Comparison of ENCODE assay signal across 8 cellular contexts in the genomic region with DNA sequence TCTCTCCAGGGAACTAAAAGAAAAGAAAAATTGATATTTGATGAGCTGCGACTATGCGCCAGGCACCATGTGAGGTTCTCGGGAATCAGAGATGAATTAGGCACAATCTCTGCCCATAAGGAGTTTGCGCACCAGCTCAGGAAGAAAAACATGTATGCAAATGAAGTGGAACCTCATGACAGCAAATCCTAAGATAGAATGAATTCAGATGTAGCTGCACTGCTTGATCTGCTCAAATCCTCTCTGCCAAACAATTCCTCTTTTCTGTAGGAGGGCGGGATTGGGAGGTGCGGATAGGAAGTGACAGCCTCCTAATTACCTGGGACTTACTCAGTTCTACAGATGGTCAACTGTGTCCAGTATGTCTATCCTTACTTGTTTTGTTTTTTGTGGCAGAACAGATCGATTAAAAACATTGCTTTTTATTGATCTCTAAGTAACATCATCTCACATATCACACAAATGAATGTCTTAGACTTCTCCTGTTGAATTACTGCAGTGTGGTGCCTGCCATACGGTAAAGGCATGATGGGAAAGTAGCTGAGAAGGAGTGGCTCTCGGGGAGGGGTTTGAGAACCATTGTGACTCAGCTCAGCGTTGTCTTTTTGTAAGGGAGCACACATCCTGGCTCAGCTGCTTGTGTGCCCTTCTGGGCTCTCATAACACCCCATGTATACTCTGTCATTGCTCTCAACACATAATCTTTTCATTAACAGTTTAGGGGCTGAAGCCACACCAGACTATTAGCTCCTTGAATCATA. TPM values are rescaled to one million over a fixed set of nuclear protein-coding genes. Genes with fewer than 3 reads are reported as not detected.
DNase-seq lines count a peak whose midpoint lies in the region; ATAC-seq and TF ChIP-seq lines count a peak whose summit lies in the region.

No MANE protein-coding gene starts in this region.

- H3K36me3 Mint-ChIP-seq in activated B cell treated with CpG ODN at 0.5 μM for 24 hours (ENCODE audit: low read depth) (no peaks in the 10 kb centered on the region), progenitor cell of endocrine pancreas (ENCODE audit: insufficient read depth) (no peaks in the 10 kb centered on the region)
- peaks cover 62% of the 10 kb centered on the region for H3K36me3 Mint-ChIP-seq in central memory CD8-positive, alpha-beta T cell (ENCODE audit: insufficient read depth)

- POLR2A ChIA-PET in activated B cell treated with CpG ODN at 0.5 μM for 24 hours (lab: Charles Lee) (interaction anchor here (1.1 to 1.7 kb wide), 2 partner anchors 9 to 47 kb away, joined by 3 to 5 read pairs; no protein-coding TSS in a partner anchor), GM10248 (lab: Yijun Ruan, JAX) (interaction anchor here (0.7 kb wide), 2 partner anchors 202 to 220 kb away, joined by 3 to 5 read pairs; no protein-coding TSS in a partner anchor)

- H3K9me3 Mint-ChIP-seq in activated B cell treated with CpG ODN at 0.5 μM for 24 hours (no peaks in the 10 kb centered on the region), progenitor cell of endocrine pancreas (ENCODE audit: low read depth) (no peaks in the 10 kb centered on the region)
- H3K9me3 Mint-ChIP-seq in central memory CD8-positive, alpha-beta T cell = no peaks in the 10 kb centered on the region

- intact Hi-C loops in activated B cell treated with CpG ODN at 0.5 μM for 24 hours (cut with micrococcal nuclease) = loop anchor here (1.0 kb wide), 1 partner anchor 98 kb away; no protein-coding TSS in a partner anchor

- TF ChIP-seq CTCF in activated B cell treated with CpG ODN at 0.5 μM for 24 hours (IDR thresholded peaks at IDR 0.05) = no peak
- TF ChIP-seq CTCF in progenitor cell of endocrine pancreas (IDR thresholded peaks at IDR 0.05; ENCODE audit: unreplicated experiment) = no peak
- no peak for TF ChIP-seq CTCF in GM10248 (IDR thresholded peaks at IDR 0.05; ENCODE audit: control extremely low read depth, extremely low read depth, low read depth, missing control alignments)

- peak; percentile 45 for DNase-seq in EL
- no peak for DNase-seq in activated B cell treated with CpG ODN at 0.5 μM for 24 hours
- no peak for DNase-seq in central memory CD8-positive, alpha-beta T cell (ENCODE audit: low spot score in 2 of 2)
- DNase-seq in progenitor cell of endocrine pancreas (ENCODE audit: low spot score, unreplicated experiment) = no peak
- DNase-seq in NOMO-1 treated with DMSO at 0.1 percent for 48 hours (lab: John Stamatoyannopoulos, UW; ENCODE audit: unreplicated experiment) = no peak
- DNase-seq in SHP77 (lab: John Stamatoyannopoulos, UW) = no peak
- no peak for DNase-seq in GM10248 (ENCODE audit: extremely low spot score)

- H3K27me3 Mint-ChIP-seq in activated B cell treated with CpG ODN at 0.5 μM for 24 hours (no peaks in the 10 kb centered on the region), progenitor cell of endocrine pancreas (peaks cover 19% of the 10 kb centered on the region)
- H3K27me3 Mint-ChIP-seq in central memory CD8-positive, alpha-beta T cell = no peaks in the 10 kb centered on the region

- H3K27ac Mint-ChIP-seq in activated B cell treated with CpG ODN at 0.5 μM for 24 hours (peak overlapping the region; percentile 80), progenitor cell of endocrine pancreas (peak overlapping the region; percentile 46)
- H3K27ac Mint-ChIP-seq in central memory CD8-positive, alpha-beta T cell (ENCODE audit: low read depth) = peak overlapping the region; percentile 97

- CTCF ChIA-PET in activated B cell treated with CpG ODN at 0.5 μM for 24 hours (lab: Charles Lee) = interaction anchor here (0.6 to 9.5 kb wide), 25 partner anchors 8 to 273 kb away, joined by 3 to 197 read pairs (median 5); no protein-coding TSS in a partner anchor
- CTCF ChIA-PET in GM10248 (lab: Yijun Ruan, JAX) = interaction anchor here (0.7 to 17.7 kb wide), 29 partner anchors 8 to 272 kb away, joined by 3 to 257 read pairs (median 15); a partner anchor contains a TSS

- H3K4me1 Mint-ChIP-seq in activated B cell treated with CpG ODN at 0.5 μM for 24 hours = peaks cover 39% of the 10 kb centered on the region
- peaks cover 72% of the 10 kb centered on the region for H3K4me1 Mint-ChIP-seq in central memory CD8-positive, alpha-beta T cell
- peaks cover 4% of the 10 kb centered on the region for H3K4me1 Mint-ChIP-seq in progenitor cell of endocrine pancreas (ENCODE audit: low read depth)

- peak overlapping the region; percentile 77 for H3K4me3 Mint-ChIP-seq in activated B cell treated with CpG ODN at 0.5 μM for 24 hours
- peak overlapping the region; percentile 65 for H3K4me3 Mint-ChIP-seq in central memory CD8-positive, alpha-beta T cell
- H3K4me3 Mint-ChIP-seq in progenitor cell of endocrine pancreas (ENCODE audit: low read depth) = no peak overlapping the region

- ATAC-seq in activated B cell treated with CpG ODN at 0.5 μM for 24 hours (ENCODE audit: low read depth) (no peak), HG02938 (IDR thresholded peaks at IDR 0.05; ENCODE audit: unreplicated experiment) (no peak)
- ATAC-seq in central memory CD8-positive, alpha-beta T cell (replicated peaks; ENCODE audit: extremely low read depth, poor library complexity, severe bottlenecking) = peak; percentile 29

RNA-seq across cellular contexts. Expression of a gene that starts 14.0 kb away (rescaled TPM):
- total RNA-seq in activated B cell treated with CpG ODN at 0.5 μM for 24 hours = not detected in 2 replicates
- total RNA-seq in progenitor cell of endocrine pancreas = not detected in 2 replicates

RNA-seq across cellular contexts. Expression of a gene that starts 30.3 kb away (rescaled TPM):
- total RNA-seq in activated B cell treated with CpG ODN at 0.5 μM for 24 hours = 2.0 and 2.2 TPM in 2 replicates
- total RNA-seq in progenitor cell of endocrine pancreas = 3.5 and 5.3 TPM in 2 replicates

Comparison
In these comparisons a context has a peak if more than half of its experiments do, and no peak if none do; other contexts are left out.
1. H3K27ac Mint-ChIP-seq: peak in every context shown above with its lines; median percentile 97 in central memory CD8-positive, alpha-beta T cell; 80 in activated B cell treated with CpG ODN at 0.5 μM for 24 hours; 46 in progenitor cell of endocrine pancreas.